1 cellular context compared by ENCODE assay signal in genomic region chr3:194475138-194475932, GRCh38.
TF ChIP-seq lines count a peak whose summit lies in the region.

No MANE protein-coding gene starts in this region.

TF ChIP-seq in GM23338, 12 proteins besides CTCF, POLR2A, EP300 and RAD21 (continued from another document):
- TF ChIP-seq ZNF462 (CRISPR knock-in tag; IDR thresholded peaks at IDR 0.05): no peak
- TF ChIP-seq ZNF331 (CRISPR knock-in tag; IDR thresholded peaks at IDR 0.05; ENCODE audit: low read depth): no peak
- no peak for TF ChIP-seq EZH2phosphoT487 (IDR thresholded peaks at IDR 0.05; ENCODE audit: unreplicated experiment)
- TF ChIP-seq STAT1 (IDR thresholded peaks at IDR 0.05; ENCODE audit: unreplicated experiment): no peak
- no peak for TF ChIP-seq JUNB (IDR thresholded peaks at IDR 0.05; ENCODE audit: unreplicated experiment)
- no peak for TF ChIP-seq NANOG (IDR thresholded peaks at IDR 0.05; ENCODE audit: borderline replicate concordance)
- no peak for TF ChIP-seq ETS1 (IDR thresholded peaks at IDR 0.05)
- no peak for TF ChIP-seq REST (IDR thresholded peaks at IDR 0.05; ENCODE audit: unreplicated experiment)
- TF ChIP-seq EZH2 (IDR thresholded peaks at IDR 0.05; ENCODE audit: low read depth, unreplicated experiment): no peak
- no peak for TF ChIP-seq POLR2AphosphoS5 (IDR thresholded peaks at IDR 0.05; ENCODE audit: low read depth)
